Comparison of ENCODE assay signal across 8 cellular contexts in the genomic region with DNA sequence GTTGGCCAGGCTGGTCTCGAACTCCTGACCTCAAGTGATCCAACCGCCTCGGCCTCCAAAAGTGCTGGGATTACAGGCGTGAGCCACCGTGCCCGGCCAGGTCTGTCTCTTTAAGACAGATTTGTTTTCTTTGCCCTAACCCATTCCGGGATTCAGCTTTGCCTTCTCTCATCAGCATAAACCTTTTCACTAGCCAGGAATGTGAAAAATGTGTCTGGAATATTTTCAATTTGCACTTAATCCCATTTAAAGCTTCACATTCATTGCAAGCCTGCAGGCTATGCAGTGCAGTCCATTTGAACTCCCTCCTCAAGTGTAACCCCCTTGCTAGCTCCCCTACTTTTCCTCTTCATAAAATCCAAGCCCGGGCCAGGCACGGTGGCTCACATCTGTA. TPM values are rescaled to one million over a fixed set of nuclear protein-coding genes. Genes with fewer than 3 reads are reported as not detected.
DNase-seq lines count a peak whose midpoint lies in the region; ATAC-seq and TF ChIP-seq lines count a peak whose summit lies in the region.

No MANE protein-coding gene starts in this region.

- H3K36me3 ChIP-seq in breast epithelium, result no peaks in the 10 kb centered on the region

- peak overlapping the region in 2 of 3 donors; percentile 96 to 98 for H3K4me3 ChIP-seq in breast epithelium

- H3K27me3 Mint-ChIP-seq in CD4-positive, alpha-beta T cell, result no peaks in the 10 kb centered on the region
- H3K27me3 Mint-ChIP-seq in IgD-negative memory B cell (no peaks in the 10 kb centered on the region), natural killer cell (ENCODE audit: low read depth in 2 of 2) (no peaks in the 10 kb centered on the region)

- no peak for ATAC-seq in CD4-positive, alpha-beta T cell (ENCODE audit: poor library complexity)
- ATAC-seq in natural killer cell (no peak), HG03442 (IDR thresholded peaks at IDR 0.05; ENCODE audit: unreplicated experiment) (no peak)

- peaks cover 10% of the 10 kb centered on the region for H3K36me3 Mint-ChIP-seq in CD4-positive, alpha-beta T cell (ENCODE audit: low read depth)
- H3K36me3 Mint-ChIP-seq in IgD-negative memory B cell, result peaks cover 1% of the 10 kb centered on the region
- no peaks in the 10 kb centered on the region for H3K36me3 Mint-ChIP-seq in natural killer cell

- no peak overlapping the region for H3K27ac ChIP-seq in CD4-positive, alpha-beta T cell (ENCODE audit: low read depth, low read length)
- H3K27ac ChIP-seq in breast epithelium, result no peak overlapping the region

- H3K27ac Mint-ChIP-seq in CD4-positive, alpha-beta T cell, result peak overlapping the region; percentile 54
- peak overlapping the region in 1 of 3 donors; percentile 55 for H3K27ac Mint-ChIP-seq in IgD-negative memory B cell
- H3K27ac Mint-ChIP-seq in natural killer cell, result peak overlapping the region in 1 of 2 donors; percentile 92

- intact Hi-C loops in CD4-positive, alpha-beta T cell (cut with DNase I, micrococcal nuclease), result loop anchor here (2.0 to 5.0 kb wide), 4 partner anchors 61 to 262 kb away; partner anchors contain the start of genes AP2S1 (in 1 of the 2), SLC1A5 (in 1 of the 2) and ZC3H4 (in 1 of the 2)
- intact Hi-C loops in breast epithelium (cut with DNase I; ENCODE audit: low total_unique reads), result no loop called here
- intact Hi-C loops in natural killer cell (cut with micrococcal nuclease), result no loop called here

- DNase-seq in CD4-positive, alpha-beta T cell, result no peak
- DNase-seq in breast epithelium (ENCODE audit: low spot score in 2 of 2) (no peak), natural killer cell (no peak), DMS53 treated with DMSO at 0.1 percent for 48 hours (lab: John Stamatoyannopoulos, UW; ENCODE audit: unreplicated experiment) (no peak), GOT3 (lab: John Stamatoyannopoulos, UW) (no peak)
- DNase-seq in stimulated activated CD4-positive, alpha-beta T cell treated with anti-CD3 and anti-CD28 coated beads, Interleukin-4, amount 100 ng/mL, for 4 hours, result no peak

- H3K4me3 Mint-ChIP-seq in CD4-positive, alpha-beta T cell, result peak overlapping the region; percentile 91
- H3K4me3 Mint-ChIP-seq in IgD-negative memory B cell (peak overlapping the region; percentile 78 to 97 (median 93)), natural killer cell (peak overlapping the region; percentile 98)

- H3K4me1 Mint-ChIP-seq in CD4-positive, alpha-beta T cell (ENCODE audit: low read depth), result peaks cover 10% of the 10 kb centered on the region
- H3K4me1 Mint-ChIP-seq in IgD-negative memory B cell, result peaks cover 0 to 10% (median 6%) of the 10 kb centered on the region in 3 donors
- peaks cover 6 to 30% of the 10 kb centered on the region in 2 donors for H3K4me1 Mint-ChIP-seq in natural killer cell

- H3K4me1 ChIP-seq in breast epithelium, result no peaks in the 10 kb centered on the region

- no peaks in the 10 kb centered on the region for H3K9me3 Mint-ChIP-seq in CD4-positive, alpha-beta T cell
- H3K9me3 Mint-ChIP-seq in IgD-negative memory B cell (no peaks in the 10 kb centered on the region), natural killer cell (no peaks in the 10 kb centered on the region)

- no peaks in the 10 kb centered on the region for H3K27me3 ChIP-seq in CD4-positive, alpha-beta T cell (ENCODE audit: control insufficient read depth, insufficient read depth, low read length)
- H3K27me3 ChIP-seq in breast epithelium, result no peaks in the 10 kb centered on the region

- POLR2A ChIA-PET in CD4-positive, alpha-beta T cell (lab: Charles Lee), result interaction anchor here (1.2 to 3.1 kb wide), 3 partner anchors 14 to 449 kb away, joined by 3 to 28 read pairs (median 4); partner anchors contain the start of genes CALM3 and ZC3H4

- CTCF ChIA-PET in CD4-positive, alpha-beta T cell (lab: Charles Lee), result no interaction called here

- no peaks in the 10 kb centered on the region for H3K9me3 ChIP-seq in CD4-positive, alpha-beta T cell (ENCODE audit: control insufficient read depth, low read length)
- H3K9me3 ChIP-seq in breast epithelium, result no peaks in the 10 kb centered on the region

- TF ChIP-seq POLR2A in breast epithelium (IDR thresholded peaks at IDR 0.05), result no peak

- TF ChIP-seq CTCF in CD4-positive, alpha-beta T cell (IDR thresholded peaks at IDR 0.05), result no peak
- TF ChIP-seq CTCF in breast epithelium (IDR thresholded peaks at IDR 0.05), result no peak
- no peak for TF ChIP-seq CTCF in natural killer cell (IDR thresholded peaks at IDR 0.05)

RNA-seq across cellular contexts. Expression of gene TMEM160, which starts 0.9 kb away (rescaled TPM):
- total RNA-seq in CD4-positive, alpha-beta T cell, result 10 to 100 TPM; 18.0 to 18.1 TPM
- 144 TPM for polyA plus RNA-seq in IgD-negative memory B cell
- 10 to 100 TPM; 31.1 to 45.7 (median 39.2) TPM for total RNA-seq in breast epithelium
- 10 to 100 TPM; 29.1 to 35.5 (median 31.3) TPM for total RNA-seq in natural killer cell

RNA-seq across cellular contexts. Expression of gene NPAS1, which starts 29.7 kb away (rescaled TPM):
- total RNA-seq in CD4-positive, alpha-beta T cell, result 1 to 10 TPM; 1.1 to 2.1 TPM
- 1.0 TPM for polyA plus RNA-seq in IgD-negative memory B cell
- total RNA-seq in breast epithelium (1 to 10 TPM in 1 of 3 donors, not detected in 2; 2.5 TPM), natural killer cell (under 1 TPM in 2 of 3 donors, not detected in 1; 0.64 to 0.65 TPM)

Comparison
In these comparisons a context has a peak if more than half of its experiments do, and no peak if none do; other contexts are left out.
1. intact Hi-C loops: an anchor here in CD4-positive, alpha-beta T cell (2.0 to 5.0 kb wide); none called in breast epithelium and natural killer cell.